Comparison of ENCODE assay signal across 9 cellular contexts in genomic region chr22:44448271-44448780, GRCh38. TPM values are rescaled to one million over a fixed set of nuclear protein-coding genes. Genes with fewer than 3 reads are reported as not detected.
DNase-seq lines count a peak whose midpoint lies in the region; ATAC-seq, FAIRE-seq and TF ChIP-seq lines count a peak whose summit lies in the region.
"Had no signal": no experiment of that assay in that cellular context is flagged by ENCODE, and none has a peak within 500 bp of the region (broad histone marks: within the 10 kb centered on the region; RNA-seq: fewer than 3 reads in every experiment).

No MANE protein-coding gene starts in this region.

- CTCF ChIA-PET in WTC11 (lab: Charles Lee) = no interaction called here

- no peak for TF ChIP-seq CTCF in WTC11 (IDR thresholded peaks at IDR 0.05)

- no peak overlapping the region for H3K4me3 Mint-ChIP-seq in WTC11
- H3K4me3 Mint-ChIP-seq in stimulated activated naive CD8-positive, alpha-beta T cell treated with anti-CD3 and anti-CD28 coated beads, Interleukin-15, amount 100 ng/mL, for 72 hours = no peak overlapping the region
- H3K4me3 Mint-ChIP-seq: nephron had no signal

- intact Hi-C loops in Right ventricle myocardium superior (cut with DNase I) = no loop called here

- POLR2A ChIA-PET in WTC11 (lab: Charles Lee) = no interaction called here

- peaks cover 4% of the 10 kb centered on the region for H3K9me3 Mint-ChIP-seq in WTC11
- peaks cover 5 to 7% of the 10 kb centered on the region in 2 donors for H3K9me3 Mint-ChIP-seq in stimulated activated naive CD8-positive, alpha-beta T cell treated with anti-CD3 and anti-CD28 coated beads, Interleukin-15, amount 100 ng/mL, for 72 hours

- no peak overlapping the region for H3K4me3 ChIP-seq in skeletal muscle cell (ENCODE audit: low read depth, low read length)

- no peaks in the 10 kb centered on the region for H3K27me3 Mint-ChIP-seq in WTC11 (ENCODE audit: low read depth)
- no peaks in the 10 kb centered on the region for H3K27me3 Mint-ChIP-seq in stimulated activated naive CD8-positive, alpha-beta T cell treated with anti-CD3 and anti-CD28 coated beads, Interleukin-15, amount 100 ng/mL, for 72 hours

- H3K36me3 Mint-ChIP-seq in WTC11 = peaks cover 5% of the 10 kb centered on the region

- H3K4me1 Mint-ChIP-seq in WTC11 = no peaks in the 10 kb centered on the region
- peaks cover 21% of the 10 kb centered on the region for H3K4me1 Mint-ChIP-seq in stimulated activated naive CD8-positive, alpha-beta T cell treated with anti-CD3 and anti-CD28 coated beads, Interleukin-15, amount 100 ng/mL, for 72 hours

- peak; percentile 96 for FAIRE-seq in RCC 7860 (lab: Jason Lieb, UNC)

- ATAC-seq in Right ventricle myocardium superior (ENCODE audit: poor library complexity) (peak; percentile 96), GM21576 (IDR thresholded peaks at IDR 0.05; ENCODE audit: unreplicated experiment) (no peak), WTC11 (no peak)
- no peak for ATAC-seq in stimulated activated naive CD8-positive, alpha-beta T cell treated with anti-CD3 and anti-CD28 coated beads, Interleukin-15, amount 100 ng/mL, for 72 hours

- DNase-seq in GM04504 (ENCODE audit: low read depth) (peak; percentile 93), RCC 7860 (ENCODE audit: low spot score) (peak; percentile 97), Right ventricle myocardium superior (peak; percentile 86), skeletal muscle cell (ENCODE audit: low read depth) (peak; percentile 92), WTC11 (ENCODE audit: low spot score) (no peak)
- no peak for DNase-seq in effector CD8-positive, alpha-beta T cell (lab: John Stamatoyannopoulos, UW)
- DNase-seq in stimulated activated naive CD8-positive, alpha-beta T cell treated with anti-CD3 and anti-CD28 coated beads, Interleukin-15, amount 100 ng/mL, for 72 hours = no peak

- no peak overlapping the region for H3K27ac Mint-ChIP-seq in WTC11
- H3K27ac Mint-ChIP-seq in stimulated activated naive CD8-positive, alpha-beta T cell treated with anti-CD3 and anti-CD28 coated beads, Interleukin-15, amount 100 ng/mL, for 72 hours = peak overlapping the region in 1 of 2 donors; percentile 19

TF ChIP-seq in WTC11, 78 proteins besides CTCF, POLR2A, EP300 and RAD21:
- TF ChIP-seq FOXJ3 (CRISPR knock-in tag; IDR thresholded peaks at IDR 0.05; ENCODE audit: borderline replicate concordance) = no peak
- TF ChIP-seq, protein P1, sequence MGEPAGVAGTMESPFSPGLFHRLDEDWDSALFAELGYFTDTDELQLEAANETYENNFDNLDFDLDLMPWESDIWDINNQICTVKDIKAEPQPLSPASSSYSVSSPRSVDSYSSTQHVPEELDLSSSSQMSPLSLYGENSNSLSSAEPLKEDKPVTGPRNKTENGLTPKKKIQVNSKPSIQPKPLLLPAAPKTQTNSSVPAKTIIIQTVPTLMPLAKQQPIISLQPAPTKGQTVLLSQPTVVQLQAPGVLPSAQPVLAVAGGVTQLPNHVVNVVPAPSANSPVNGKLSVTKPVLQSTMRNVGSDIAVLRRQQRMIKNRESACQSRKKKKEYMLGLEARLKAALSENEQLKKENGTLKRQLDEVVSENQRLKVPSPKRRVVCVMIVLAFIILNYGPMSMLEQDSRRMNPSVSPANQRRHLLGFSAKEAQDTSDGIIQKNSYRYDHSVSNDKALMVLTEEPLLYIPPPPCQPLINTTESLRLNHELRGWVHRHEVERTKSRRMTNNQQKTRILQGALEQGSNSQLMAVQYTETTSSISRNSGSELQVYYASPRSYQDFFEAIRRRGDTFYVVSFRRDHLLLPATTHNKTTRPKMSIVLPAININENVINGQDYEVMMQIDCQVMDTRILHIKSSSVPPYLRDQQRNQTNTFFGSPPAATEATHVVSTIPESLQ (CRISPR knock-in tag; IDR thresholded peaks at IDR 0.05) = no peak
- no peak for TF ChIP-seq RELA (CRISPR knock-in tag; IDR thresholded peaks at IDR 0.05; ENCODE audit: borderline replicate concordance)
- TF ChIP-seq, protein P2, sequence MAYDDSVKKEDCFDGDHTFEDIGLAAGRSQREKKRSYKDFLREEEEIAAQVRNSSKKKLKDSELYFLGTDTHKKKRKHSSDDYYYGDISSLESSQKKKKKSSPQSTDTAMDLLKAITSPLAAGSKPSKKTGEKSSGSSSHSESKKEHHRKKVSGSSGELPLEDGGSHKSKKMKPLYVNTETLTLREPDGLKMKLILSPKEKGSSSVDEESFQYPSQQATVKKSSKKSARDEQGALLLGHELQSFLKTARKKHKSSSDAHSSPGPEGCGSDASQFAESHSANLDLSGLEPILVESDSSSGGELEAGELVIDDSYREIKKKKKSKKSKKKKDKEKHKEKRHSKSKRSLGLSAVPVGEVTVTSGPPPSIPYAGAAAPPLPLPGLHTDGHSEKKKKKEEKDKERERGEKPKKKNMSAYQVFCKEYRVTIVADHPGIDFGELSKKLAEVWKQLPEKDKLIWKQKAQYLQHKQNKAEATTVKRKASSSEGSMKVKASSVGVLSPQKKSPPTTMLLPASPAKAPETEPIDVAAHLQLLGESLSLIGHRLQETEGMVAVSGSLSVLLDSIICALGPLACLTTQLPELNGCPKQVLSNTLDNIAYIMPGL (CRISPR knock-in tag; IDR thresholded peaks at IDR 0.05) = no peak
- TF ChIP-seq, protein P3, sequence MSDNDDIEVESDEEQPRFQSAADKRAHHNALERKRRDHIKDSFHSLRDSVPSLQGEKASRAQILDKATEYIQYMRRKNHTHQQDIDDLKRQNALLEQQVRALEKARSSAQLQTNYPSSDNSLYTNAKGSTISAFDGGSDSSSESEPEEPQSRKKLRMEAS (CRISPR knock-in tag; IDR thresholded peaks at IDR 0.05) = no peak

RNA-seq across cellular contexts. Expression of gene RTL6, which starts 49.7 kb away (rescaled TPM):
- total RNA-seq in Right ventricle myocardium superior (23.5 TPM), WTC11 (2021) (20.2 to 23.5 TPM (median 23.2 TPM) in 3 replicates)

Comparison
In these comparisons a context has a peak if more than half of its experiments do, and no peak if none do; other contexts are left out.
1. DNase-seq: peak in GM04504 (single experiment), RCC 7860 (single experiment), Right ventricle myocardium superior (single experiment) and skeletal muscle cell (single experiment); none in effector CD8-positive, alpha-beta T cell (single experiment), WTC11 (single experiment) and stimulated activated naive CD8-positive, alpha-beta T cell treated with anti-CD3 and anti-CD28 coated beads, Interleukin-15, amount 100 ng/mL, for 72 hours (0 of 2).